Comparison of ENCODE assay signal across 23 cellular contexts in the genomic region with DNA sequence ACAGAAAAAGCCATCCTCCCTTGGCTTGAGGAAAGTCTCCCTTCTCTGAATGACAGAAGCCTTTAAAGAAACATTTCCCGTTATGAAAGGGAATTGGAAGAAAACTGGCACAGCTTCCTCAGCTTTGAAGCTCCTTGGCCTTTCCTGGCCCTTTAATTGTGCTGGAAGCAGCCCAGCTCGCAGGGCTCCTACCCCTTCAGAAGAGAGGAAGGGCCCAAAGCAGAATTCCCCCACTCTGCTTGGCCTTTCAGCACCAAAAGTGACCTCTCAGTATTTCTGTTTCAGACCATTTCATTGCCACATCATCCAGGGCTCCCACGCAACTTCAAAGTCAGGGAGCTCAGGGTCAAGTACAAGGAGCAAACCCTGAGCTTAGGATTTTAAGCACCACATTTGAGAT. TPM values are rescaled to one million over a fixed set of nuclear protein-coding genes. Genes with fewer than 3 reads are reported as not detected.
DNase-seq lines count a peak whose midpoint lies in the region; ATAC-seq, FAIRE-seq and TF ChIP-seq lines count a peak whose summit lies in the region.
"Had no signal": no experiment of that assay in that cellular context is flagged by ENCODE, and none has a peak within 500 bp of the region (broad histone marks: within the 10 kb centered on the region; RNA-seq: fewer than 3 reads in every experiment).

No MANE protein-coding gene starts in this region.

- H3K9ac ChIP-seq in H1 (replicated peaks in 1 of 4; ENCODE audit: extremely low read depth in 1 of 4, low read depth in 3 of 4, low read length in 3 of 4) = no peak overlapping the region

- H2BK5ac ChIP-seq in H1 (ENCODE audit: low read depth, low read length) = no peak overlapping the region

- no peak for TF ChIP-seq EP300 in H1 (IDR thresholded peaks at IDR 0.05; ENCODE audit: borderline replicate concordance in 1 of 2, low read depth in 2 of 2, low read length in 2 of 2)
- no peak for TF ChIP-seq EP300 in transverse colon (IDR thresholded peaks at IDR 0.05; ENCODE audit: low read depth)

- FAIRE-seq in H1 (lab: Jason Lieb, UNC) = no peak
- FAIRE-seq: K562 had no signal

- no peak for TF ChIP-seq POLR2A in heart left ventricle (IDR thresholded peaks at IDR 0.05)
- TF ChIP-seq POLR2A in H1 (IDR thresholded peaks at IDR 0.05; ENCODE audit: control extremely low read depth in 1 of 2, low read depth in 2 of 2, low read length in 2 of 2) = no peak
- TF ChIP-seq POLR2A in transverse colon (IDR thresholded peaks at IDR 0.05) = no peak

- H4K91ac ChIP-seq in H1 (replicated peaks; ENCODE audit: insufficient read length, low read length) = no peak overlapping the region

- in situ Hi-C loops in transverse colon (cut with MboI; ENCODE audit: low pct_ligation_motif_present in 1 of 4, low pct_unique_long_range_greater_than_20kb in 1 of 4, low sequenced_read_pairs in 3 of 4) = no loop called here

- no peak overlapping the region for H3K14ac ChIP-seq in H1 (ENCODE audit: insufficient read length)

- H3K36me3 Mint-ChIP-seq in osteocyte (ENCODE audit: unreplicated experiment) = no peaks in the 10 kb centered on the region

- TF ChIP-seq CTCF in heart left ventricle (IDR thresholded peaks at IDR 0.05) = no peak
- no peak for TF ChIP-seq CTCF in H1 (IDR thresholded peaks at IDR 0.05; ENCODE audit: control extremely low read depth in 1 of 3, insufficient read depth in 1 of 3, low read depth in 1 of 3, low read length in 3 of 3)
- TF ChIP-seq CTCF in osteocyte (IDR thresholded peaks at IDR 0.05) = no peak
- TF ChIP-seq CTCF in transverse colon (IDR thresholded peaks at IDR 0.05) = no peak

- H2AFZ ChIP-seq in H1 (ENCODE audit: low read length) = no peak overlapping the region

- H4K8ac ChIP-seq in H1 (ENCODE audit: extremely low read depth, insufficient read depth, low read length) = no peak overlapping the region

- no peaks in the 10 kb centered on the region for H3K79me1 ChIP-seq in H1 (ENCODE audit: low read depth, low read length)

- H3K27ac ChIP-seq in heart left ventricle (peak overlapping the region in 8 of 12 donors; percentile 4 to 55 (median 34)), H1 (ENCODE audit: low read depth, low read length) (no peak overlapping the region), transverse colon (peak overlapping the region; percentile 66 to 80 (median 75))
- H3K27ac ChIP-seq: brain microvascular endothelial cell, left lung, neutrophil, suprapubic skin had no signal

- H3K27me3 ChIP-seq in heart left ventricle = peaks cover 0 to 34% (median 5%) of the 10 kb centered on the region in 9 donors
- H3K27me3 ChIP-seq in H1 (replicated peaks in 1 of 4; ENCODE audit: control insufficient read depth in 3 of 4, extremely low read depth in 1 of 4, insufficient read depth in 3 of 4, low read length in 3 of 4) = peaks cover 9 to 22% (median 17%) of the 10 kb centered on the region in 4 experiments; a peak in 6 of 7 replicates
- H3K27me3 ChIP-seq in transverse colon = peaks cover 24% of the 10 kb centered on the region

- H2BK120ac ChIP-seq in H1 (replicated peaks; ENCODE audit: low read depth, low read length) = no peak overlapping the region

- H3K79me2 ChIP-seq in H1 (ENCODE audit: control insufficient read depth in 1 of 2, insufficient read depth in 2 of 2, low read length in 2 of 2) = no peaks in the 10 kb centered on the region

- no peaks in the 10 kb centered on the region for H4K20me1 ChIP-seq in H1 (replicated peaks in 1 of 2; ENCODE audit: control insufficient read depth in 1 of 2, insufficient read depth in 2 of 2, low read length in 2 of 2)

- H3K4me2 ChIP-seq in H1 (ENCODE audit: insufficient read depth in 1 of 2, low read depth in 2 of 2, low read length in 2 of 2) = no peak overlapping the region

- peaks cover 15% of the 10 kb centered on the region; the same call in 1 of the 2 replicates for H3K23me2 ChIP-seq in H1 (ENCODE audit: low read depth, low read length)

- ATAC-seq in heart left ventricle = no peak
- no peak for ATAC-seq in GM21717 (IDR thresholded peaks at IDR 0.05; ENCODE audit: unreplicated experiment)
- no peak for ATAC-seq in GM19467 (IDR thresholded peaks at IDR 0.05; ENCODE audit: unreplicated experiment)
- ATAC-seq: activated CD8-positive, alpha-beta T cell treated with anti-CD3 and anti-CD28 coated beads for 36 hours; K562; left lung had no signal

- H3K4me1 ChIP-seq in heart left ventricle = peaks cover 4 to 76% (median 34%) of the 10 kb centered on the region in 12 donors
- H3K4me1 ChIP-seq in H1 (replicated peaks in 1 of 4; ENCODE audit: control insufficient read depth in 3 of 4, insufficient read depth in 4 of 4, low read length in 3 of 4) = peaks cover 0 to 10% (median 2%) of the 10 kb centered on the region in 4 experiments; a peak in 4 of 7 replicates
- H3K4me1 ChIP-seq in transverse colon = peaks cover 9 to 44% (median 21%) of the 10 kb centered on the region in 4 donors

- no peak overlapping the region for H4K5ac ChIP-seq in H1 (ENCODE audit: insufficient read length, low read depth, low read length)

- H3K27me3 Mint-ChIP-seq in osteocyte (ENCODE audit: unreplicated experiment) = no peaks in the 10 kb centered on the region

- H3K9me3 Mint-ChIP-seq in osteocyte (ENCODE audit: unreplicated experiment) = no peaks in the 10 kb centered on the region
- H3K9me3 Mint-ChIP-seq: activated CD8-positive, alpha-beta T cell treated with anti-CD3 and anti-CD28 coated beads for 36 hours had no signal

- intact Hi-C loops in heart left ventricle (cut with DNase I) (loop anchor here in 5 of 10 donors (5.0 to 10.0 kb wide), 5 partner anchors 63 to 98 kb away; no protein-coding TSS in a partner anchor), cardiac septum (cut with DNase I) (loop anchor here (5.0 to 10.0 kb wide), 2 partner anchors 68 to 95 kb away; no protein-coding TSS in a partner anchor), transverse colon (cut with DNase I; ENCODE audit: low total_unique reads) (loop anchor here (5.0 kb wide), 1 partner anchor 1302 kb away; no protein-coding TSS in a partner anchor)

- H3K27ac Mint-ChIP-seq in osteocyte (ENCODE audit: unreplicated experiment) = peak overlapping the region; percentile 58
- H3K27ac Mint-ChIP-seq: activated CD8-positive, alpha-beta T cell treated with anti-CD3 and anti-CD28 coated beads for 36 hours had no signal

- H2AK5ac ChIP-seq in H1 (ENCODE audit: low read depth, low read length) = no peak overlapping the region

- H3K4me1 Mint-ChIP-seq in osteocyte (ENCODE audit: unreplicated experiment) = peaks cover 62% of the 10 kb centered on the region

- POLR2A ChIA-PET in H1 (lab: Charles Lee; ENCODE audit: partially characterized antibody) = no interaction called here

- no peaks in the 10 kb centered on the region for H3K9me3 ChIP-seq in heart left ventricle
- no peaks in the 10 kb centered on the region for H3K9me3 ChIP-seq in H1 (ENCODE audit: insufficient read depth in 2 of 2, low read depth in 1 of 2, low read length in 1 of 2)
- no peaks in the 10 kb centered on the region for H3K9me3 ChIP-seq in transverse colon
- H3K9me3 ChIP-seq: left lung, neutrophil, suprapubic skin had no signal

- no peaks in the 10 kb centered on the region for H3K36me3 ChIP-seq in heart left ventricle
- no peaks in the 10 kb centered on the region for H3K36me3 ChIP-seq in H1 (ENCODE audit: control insufficient read depth in 2 of 4, insufficient read depth in 4 of 4, low read length in 3 of 4)
- H3K36me3 ChIP-seq in transverse colon = no peaks in the 10 kb centered on the region
- H3K36me3 ChIP-seq: brain microvascular endothelial cell, left lung, neutrophil, suprapubic skin had no signal

- 0 out of 2 replicates have a peak overlapping the region, but pooled peaks have one; percentile 28 for H2BK12ac ChIP-seq in H1 (ENCODE audit: low read depth, low read length)

- H3K18ac ChIP-seq in H1 (ENCODE audit: extremely low read depth, low read length) = 0 out of 2 replicates have a peak overlapping the region, but pooled peaks have one; percentile 4

- CTCF ChIA-PET in H1 (lab: Charles Lee; ENCODE audit: partially characterized antibody) = interaction anchor here (1.2 to 7.5 kb wide), 4 partner anchors 9 to 97 kb away, joined by 3 to 98 read pairs (median 36); no protein-coding TSS in a partner anchor

- H3K23ac ChIP-seq in H1 (ENCODE audit: insufficient read length) = no peak overlapping the region

- H3K4me3 ChIP-seq in heart left ventricle (no peak overlapping the region), H1 (ENCODE audit: extremely low read depth in 1 of 4, insufficient read depth in 2 of 4, low read depth in 3 of 4, low read length in 4 of 4) (no peak overlapping the region), transverse colon (no peak overlapping the region)
- H3K4me3 ChIP-seq: K562, left lung, suprapubic skin had no signal

- no peak for TF ChIP-seq RAD21 in H1 (IDR thresholded peaks at IDR 0.05 in 1 of 2, conservative IDR thresholded peaks at IDR 0.05 in 1 of 2; ENCODE audit: low read depth in 2 of 2, low read length in 2 of 2)

- DNase-seq in heart left ventricle = peak in 1 of 5 donors; percentile 41
- no peak for DNase-seq in cardiac septum (ENCODE audit: low spot score)
- no peak for DNase-seq in H1 (ENCODE audit: low read depth in 1 of 2, low spot score in 2 of 2)
- DNase-seq in osteocyte (ENCODE audit: extremely low spot score, unreplicated experiment) = no peak
- no peak for DNase-seq in transverse colon
- no peak for DNase-seq in NCI-H82 treated with DMSO at 0.1 percent for 48 hours (lab: John Stamatoyannopoulos, UW; ENCODE audit: unreplicated experiment)
- DNase-seq: 8988T; activated CD8-positive, alpha-beta T cell treated with anti-CD3 and anti-CD28 coated beads for 36 hours; activated gamma-delta T cell treated with Interleukin-2 at 50 U/mL for 16 hours; activated T-cell treated with anti-CD3 and anti-CD28 coated beads, Interleukin-2, amount 50 U/mL, for 1 hour; brain microvascular endothelial cell; cortex of kidney; DMS53; glutamatergic neuron; left lung; NCI-H1694 treated with DMSO at 0.1 percent for 48 hours; NCI-H526; T-helper 9 cell had no signal

- H2BK15ac ChIP-seq in H1 (ENCODE audit: low read length) = no peak overlapping the region

- H2BK20ac ChIP-seq in H1 (ENCODE audit: low read length) = no peak overlapping the region

- H3K4ac ChIP-seq in H1 (replicated peaks; ENCODE audit: insufficient read length, low read depth, low read length) = no peak overlapping the region

- no peak overlapping the region for H3K4me3 Mint-ChIP-seq in osteocyte (ENCODE audit: unreplicated experiment)
- H3K4me3 Mint-ChIP-seq: activated CD8-positive, alpha-beta T cell treated with anti-CD3 and anti-CD28 coated beads for 36 hours had no signal

- 39 to 67% (median 48%) methylated on average over 2 to 3 of the region's 3 CpGs for WGBS in heart left ventricle, 4 donors
- 62% methylated on average over 3 of the region's 3 CpGs; no CpG with 5 or more reads in 1 of the 2 experiments for WGBS in H1 (ENCODE audit: extremely low coverage in 1 of 2, insufficient coverage in 1 of 2, insufficient read length in 1 of 2, insufficient replicate concordance in 2 of 2, low coverage in 1 of 2, low lambda C conversion rate in 2 of 2, missing lambda C conversion rate in 1 of 2), 2 experiments
- WGBS in transverse colon (ENCODE audit: low coverage in 1 of 2), 2 donors = 77 to 94% methylated on average over 2 of the region's 3 CpGs

- H3K56ac ChIP-seq in H1 (replicated peaks; ENCODE audit: insufficient read length, low read depth, low read length) = no peak overlapping the region

RNA-seq across cellular contexts. Expression of a gene that starts 4.2 kb away (rescaled TPM):
- total RNA-seq in heart left ventricle = 1 to 10 TPM; 2.8 to 8.2 (median 5.0) TPM
- polyA plus RNA-seq in heart left ventricle = 1 to 10 TPM; 2.8 to 3.0 TPM
- 3.9 TPM for total RNA-seq in cardiac septum
- total RNA-seq in H1 (2021; fragmentation: NEBNext Ultra II Directional; extraction: Animal tissue kit (Norgen Biotek cat#: 25700)) = 6.2 and 6.4 TPM in 2 replicates
- 3.9 and 5.4 TPM in 2 replicates for polyA plus RNA-seq in H1 (2011; rRNA removed)
- polyA plus RNA-seq in H1 (2011; cell fraction: cytosol; rRNA removed) = 6.3 TPM
- 13.6 TPM for polyA plus RNA-seq in H1 (2011; cell fraction: nucleus; rRNA removed)
- polyA plus RNA-seq in H1 (2012, experiment 1 of 2) = 4.2 to 5.1 TPM (median 4.7 TPM) in 4 replicates
- 1.5 TPM for polyA plus RNA-seq in H1 (2012, experiment 2 of 2)
- 3.2 TPM for polyA plus RNA-seq in H1 (2013, experiment 1 of 2)
- 3.1 TPM for polyA plus RNA-seq in H1 (2013, experiment 2 of 2)
- polyA minus RNA-seq in H1 (2011; rRNA and poly(A)+ RNA removed) = 9.1 and 12.1 TPM in 2 replicates
- polyA minus RNA-seq in H1 (2011; cell fraction: cytosol; rRNA and poly(A)+ RNA removed) = 6.8 TPM
- polyA minus RNA-seq in H1 (2011; cell fraction: nucleus; rRNA and poly(A)+ RNA removed) = 10.0 TPM
- 4.0 and 5.7 TPM in 2 replicates for total RNA-seq in osteocyte
- total RNA-seq in transverse colon = 10 to 100 TPM; 12.2 to 42.6 (median 13.2) TPM
- polyA plus RNA-seq: K562 had no signal
